ENCODE assay signal across 1 cellular context in genomic region chr17:4777969-4778760, GRCh38.
TF ChIP-seq lines count a peak whose summit lies in the region.

No MANE protein-coding gene starts in this region.

TF ChIP-seq in HepG2, 621 proteins besides CTCF, POLR2A, EP300 and RAD21 (continued from another document):
- TF ChIP-seq POGK (CRISPR knock-in tag; conservative IDR thresholded peaks at IDR 0.05): peak; percentile 49; the same call in 1 of the 2 replicates
- TF ChIP-seq, protein P1, sequence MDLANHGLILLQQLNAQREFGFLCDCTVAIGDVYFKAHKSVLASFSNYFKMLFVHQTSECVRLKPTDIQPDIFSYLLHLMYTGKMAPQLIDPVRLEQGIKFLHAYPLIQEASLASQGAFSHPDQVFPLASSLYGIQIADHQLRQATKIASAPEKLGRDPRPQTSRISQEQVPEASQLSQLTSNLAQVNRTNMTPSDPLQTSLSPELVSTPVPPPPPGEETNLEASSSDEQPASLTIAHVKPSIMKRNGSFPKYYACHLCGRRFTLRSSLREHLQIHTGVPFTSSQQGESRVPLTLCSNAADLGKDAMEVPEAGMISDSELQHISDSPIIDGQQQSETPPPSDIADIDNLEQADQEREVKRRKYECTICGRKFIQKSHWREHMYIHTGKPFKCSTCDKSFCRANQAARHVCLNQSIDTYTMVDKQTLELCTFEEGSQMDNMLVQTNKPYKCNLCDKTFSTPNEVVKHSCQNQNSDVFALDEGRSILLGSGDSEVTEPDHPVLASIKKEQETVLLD (CRISPR knock-in tag; IDR thresholded peaks at IDR 0.05; ENCODE audit: low read depth): no peak
- no peak for TF ChIP-seq ZSCAN31 (CRISPR knock-in tag; IDR thresholded peaks at IDR 0.05; ENCODE audit: low read depth)
- TF ChIP-seq ZNF350 (CRISPR knock-in tag; IDR thresholded peaks at IDR 0.05; ENCODE audit: borderline replicate concordance, low read depth): no peak; the same call in 1 of the 2 replicates
- TF ChIP-seq HNF1B (CRISPR knock-in tag; IDR thresholded peaks at IDR 0.05): peak; percentile 79
- peak; percentile 75 for TF ChIP-seq ELF3 (CRISPR knock-in tag; IDR thresholded peaks at IDR 0.05)
- 0 out of 2 replicates have a peak, but pooled peaks have one; percentile 13 for TF ChIP-seq SOX13 (IDR thresholded peaks at IDR 0.05)
- TF ChIP-seq SOX13 (CRISPR knock-in tag; conservative IDR thresholded peaks at IDR 0.05 in 1 of 2, IDR thresholded peaks at IDR 0.05 in 1 of 2): peak in 1 of 2 experiments; percentile 78; a peak in 2 of 4 replicates
- TF ChIP-seq MYNN (CRISPR knock-in tag; IDR thresholded peaks at IDR 0.05; ENCODE audit: low read depth): peak; percentile 34; the same call in 1 of the 2 replicates
- peak; percentile 67 for TF ChIP-seq KDM6A (CRISPR knock-in tag; IDR thresholded peaks at IDR 0.05; ENCODE audit: low read depth)
- peak; percentile 42; the same call in 1 of the 2 replicates for TF ChIP-seq SPEN (CRISPR knock-in tag; IDR thresholded peaks at IDR 0.05; ENCODE audit: low read depth)
- TF ChIP-seq, protein P2, sequence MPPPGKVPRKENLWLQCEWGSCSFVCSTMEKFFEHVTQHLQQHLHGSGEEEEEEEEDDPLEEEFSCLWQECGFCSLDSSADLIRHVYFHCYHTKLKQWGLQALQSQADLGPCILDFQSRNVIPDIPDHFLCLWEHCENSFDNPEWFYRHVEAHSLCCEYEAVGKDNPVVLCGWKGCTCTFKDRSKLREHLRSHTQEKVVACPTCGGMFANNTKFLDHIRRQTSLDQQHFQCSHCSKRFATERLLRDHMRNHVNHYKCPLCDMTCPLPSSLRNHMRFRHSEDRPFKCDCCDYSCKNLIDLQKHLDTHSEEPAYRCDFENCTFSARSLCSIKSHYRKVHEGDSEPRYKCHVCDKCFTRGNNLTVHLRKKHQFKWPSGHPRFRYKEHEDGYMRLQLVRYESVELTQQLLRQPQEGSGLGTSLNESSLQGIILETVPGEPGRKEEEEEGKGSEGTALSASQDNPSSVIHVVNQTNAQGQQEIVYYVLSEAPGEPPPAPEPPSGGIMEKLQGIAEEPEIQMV (CRISPR knock-in tag; IDR thresholded peaks at IDR 0.05; ENCODE audit: low read depth): no peak
- peak; percentile 24 for TF ChIP-seq IKZF4 (CRISPR knock-in tag; IDR thresholded peaks at IDR 0.05; ENCODE audit: borderline replicate concordance, low read depth, not compliant biosample characterization)
- TF ChIP-seq USF2 (IDR thresholded peaks at IDR 0.05; ENCODE audit: low read depth, low read length): no peak
- no peak for TF ChIP-seq USF2 (CRISPR knock-in tag; IDR thresholded peaks at IDR 0.05; ENCODE audit: borderline replicate concordance)
- 0 out of 2 replicates have a peak, but pooled peaks have one; percentile 37 for TF ChIP-seq NFATC3 (CRISPR knock-in tag; IDR thresholded peaks at IDR 0.05)
- 0 out of 2 replicates have a peak, but pooled peaks have one; percentile 53 for TF ChIP-seq KDM4B (CRISPR knock-in tag; IDR thresholded peaks at IDR 0.05)
- peak; percentile 49; the same call in 1 of the 2 replicates for TF ChIP-seq ZNF564 (CRISPR knock-in tag; IDR thresholded peaks at IDR 0.05)
- TF ChIP-seq MED13 (CRISPR knock-in tag; IDR thresholded peaks at IDR 0.05): 0 out of 2 replicates have a peak, but pooled peaks have one; percentile 35
- peak; percentile 55; the same call in 1 of the 2 replicates for TF ChIP-seq ZNF670 (CRISPR knock-in tag; IDR thresholded peaks at IDR 0.05; ENCODE audit: borderline replicate concordance)
- TF ChIP-seq HDAC1 (CRISPR knock-in tag; IDR thresholded peaks at IDR 0.05): peak; percentile 68
- no peak for TF ChIP-seq ZSCAN22 (CRISPR knock-in tag; IDR thresholded peaks at IDR 0.05)
- no peak for TF ChIP-seq ZNF460 (CRISPR knock-in tag; IDR thresholded peaks at IDR 0.05; ENCODE audit: borderline replicate concordance)
- peak; percentile 68 for TF ChIP-seq FOXJ3 (CRISPR knock-in tag; IDR thresholded peaks at IDR 0.05; ENCODE audit: borderline replicate concordance)
- TF ChIP-seq REPIN1 (CRISPR knock-in tag; IDR thresholded peaks at IDR 0.05; ENCODE audit: borderline replicate concordance, low read depth): peak; percentile 49; the same call in 1 of the 2 replicates
- TF ChIP-seq ZNF614 (CRISPR knock-in tag; IDR thresholded peaks at IDR 0.05; ENCODE audit: borderline replicate concordance): peak; percentile 72; the same call in 1 of the 2 replicates
- TF ChIP-seq ZBTB38 (CRISPR knock-in tag; IDR thresholded peaks at IDR 0.05): peak; percentile 85
- TF ChIP-seq STAG1 (CRISPR knock-in tag; IDR thresholded peaks at IDR 0.05): peak; percentile 30; the same call in 1 of the 2 replicates
- no peak for TF ChIP-seq SOX6 (IDR thresholded peaks at IDR 0.05)
- peak; percentile 66 for TF ChIP-seq SOX6 (CRISPR knock-in tag; IDR thresholded peaks at IDR 0.05)
- TF ChIP-seq ZNF446 (CRISPR knock-in tag; IDR thresholded peaks at IDR 0.05): no peak
- TF ChIP-seq ATF7-NPFF (CRISPR knock-in tag; IDR thresholded peaks at IDR 0.05; ENCODE audit: low read depth): no peak
- no peak for TF ChIP-seq SRY (CRISPR knock-in tag; IDR thresholded peaks at IDR 0.05)
- no peak for TF ChIP-seq BCLAF1 (IDR thresholded peaks at IDR 0.05)
- TF ChIP-seq, protein P3, sequence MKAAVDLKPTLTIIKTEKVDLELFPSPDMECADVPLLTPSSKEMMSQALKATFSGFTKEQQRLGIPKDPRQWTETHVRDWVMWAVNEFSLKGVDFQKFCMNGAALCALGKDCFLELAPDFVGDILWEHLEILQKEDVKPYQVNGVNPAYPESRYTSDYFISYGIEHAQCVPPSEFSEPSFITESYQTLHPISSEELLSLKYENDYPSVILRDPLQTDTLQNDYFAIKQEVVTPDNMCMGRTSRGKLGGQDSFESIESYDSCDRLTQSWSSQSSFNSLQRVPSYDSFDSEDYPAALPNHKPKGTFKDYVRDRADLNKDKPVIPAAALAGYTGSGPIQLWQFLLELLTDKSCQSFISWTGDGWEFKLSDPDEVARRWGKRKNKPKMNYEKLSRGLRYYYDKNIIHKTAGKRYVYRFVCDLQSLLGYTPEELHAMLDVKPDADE (CRISPR knock-in tag; IDR thresholded peaks at IDR 0.05): no peak
- TF ChIP-seq SKIL (CRISPR knock-in tag; IDR thresholded peaks at IDR 0.05; ENCODE audit: borderline replicate concordance): peak; percentile 61; the same call in 1 of the 2 replicates
- no peak for TF ChIP-seq FOXM1 (CRISPR knock-in tag; IDR thresholded peaks at IDR 0.05)
- TF ChIP-seq RFX3 (CRISPR knock-in tag; IDR thresholded peaks at IDR 0.05): no peak
- TF ChIP-seq ZSCAN25 (CRISPR knock-in tag; IDR thresholded peaks at IDR 0.05): no peak; the same call in 1 of the 2 replicates
- peak; percentile 93 for TF ChIP-seq SAP130 (CRISPR knock-in tag; IDR thresholded peaks at IDR 0.05; ENCODE audit: low read depth)
TF ChIP-seq in HepG2: peak in this region for 199.
